In genomic region chr11:48103621-48104561, GRCh38 we compare ENCODE assay signal across 9 cellular contexts.
DNase-seq lines count a peak whose midpoint lies in the region; TF ChIP-seq lines count a peak whose summit lies in the region.
"Had no signal": no experiment of that assay in that cellular context is flagged by ENCODE, and none has a peak within 500 bp of the region (broad histone marks: within the 10 kb centered on the region; RNA-seq: fewer than 3 reads in every experiment).

No MANE protein-coding gene starts in this region.

- no peak overlapping the region for H3K4me3 Mint-ChIP-seq in CD8-positive, alpha-beta memory T cell
- H3K4me3 Mint-ChIP-seq in endodermal cell: no peak overlapping the region

- H3K4me1 Mint-ChIP-seq in CD8-positive, alpha-beta memory T cell: peaks cover 59 to 86% (median 83%) of the 10 kb centered on the region in 3 donors
- H3K4me1 Mint-ChIP-seq in endodermal cell: peaks cover 33% of the 10 kb centered on the region

- no peaks in the 10 kb centered on the region for H3K9me3 Mint-ChIP-seq in CD8-positive, alpha-beta memory T cell
- H3K9me3 Mint-ChIP-seq in endodermal cell: no peaks in the 10 kb centered on the region

- H3K9ac ChIP-seq in endodermal cell (ENCODE audit: extremely low read depth, low read length, poor library complexity, severe bottlenecking): no peak overlapping the region

- H3K9me3 ChIP-seq in CD8-positive, alpha-beta memory T cell (ENCODE audit: low read length): no peaks in the 10 kb centered on the region
- H3K9me3 ChIP-seq in endodermal cell (ENCODE audit: control insufficient read depth, low read length): no peaks in the 10 kb centered on the region
- no peaks in the 10 kb centered on the region for H3K9me3 ChIP-seq in osteoblast (ENCODE audit: low read depth, low read length)

- CTCF ChIA-PET in CD8-positive, alpha-beta memory T cell (lab: Charles Lee): interaction anchor here (11.1 kb wide), 1 partner anchor 168 kb away, joined by 210 read pairs; no protein-coding TSS in a partner anchor

- no peaks in the 10 kb centered on the region for H3K36me3 ChIP-seq in CD8-positive, alpha-beta memory T cell (ENCODE audit: insufficient read depth, low read length)
- H3K36me3 ChIP-seq in endodermal cell (ENCODE audit: control insufficient read depth, insufficient read depth, low read length) (no peaks in the 10 kb centered on the region), osteoblast (ENCODE audit: insufficient read depth, low read length) (no peaks in the 10 kb centered on the region)

- in situ Hi-C loops in GM13977 (cut with MboI; ENCODE audit: low pct_unique_long_range_greater_than_20kb, low sequenced_read_pairs, unreplicated experiment): loop anchor here (10.0 to 25.0 kb wide), 3 partner anchors 169 to 692 kb away; partner anchors contain the start of gene SLC39A13

- no peaks in the 10 kb centered on the region for H3K27me3 Mint-ChIP-seq in CD8-positive, alpha-beta memory T cell
- H3K27me3 Mint-ChIP-seq in endodermal cell (ENCODE audit: insufficient read depth): no peaks in the 10 kb centered on the region

- no peak overlapping the region for H3K27ac ChIP-seq in CD8-positive, alpha-beta memory T cell (ENCODE audit: low read depth, low read length)
- peak overlapping the region; percentile 12 for H3K27ac ChIP-seq in endodermal cell (ENCODE audit: low read depth, low read length)
- peak overlapping the region; percentile 42 for H3K27ac ChIP-seq in osteoblast (ENCODE audit: low read depth, low read length)

- H3K27me3 ChIP-seq in CD8-positive, alpha-beta memory T cell (ENCODE audit: insufficient read depth, low read length, poor library complexity, severe bottlenecking): no peaks in the 10 kb centered on the region
- no peaks in the 10 kb centered on the region for H3K27me3 ChIP-seq in endodermal cell (ENCODE audit: control insufficient read depth, insufficient read depth, low read length, poor library complexity, severe bottlenecking)
- no peaks in the 10 kb centered on the region for H3K27me3 ChIP-seq in osteoblast (ENCODE audit: insufficient read depth, low read length)

- TF ChIP-seq CTCF in endodermal cell (conservative IDR thresholded peaks at IDR 0.05) (no peak), osteoblast (IDR thresholded peaks at IDR 0.05; ENCODE audit: extremely low read depth, low read depth, low read length) (no peak), GM13977 (IDR thresholded peaks at IDR 0.05; ENCODE audit: extremely low read depth, insufficient read depth, missing control alignments) (no peak)

- peak overlapping the region in 6 of 8 donors; percentile 41 to 89 (median 62) for H3K27ac Mint-ChIP-seq in CD8-positive, alpha-beta memory T cell
- no peak overlapping the region for H3K27ac Mint-ChIP-seq in endodermal cell

- no peak overlapping the region for H3K4me3 ChIP-seq in CD8-positive, alpha-beta memory T cell (ENCODE audit: low read length)
- H3K4me3 ChIP-seq in endodermal cell (ENCODE audit: low read length) (no peak overlapping the region), osteoblast (ENCODE audit: insufficient read depth, low read length) (no peak overlapping the region)

- H3K79me2 ChIP-seq in osteoblast (ENCODE audit: insufficient read depth, low read length): peaks cover 77% of the 10 kb centered on the region

- H4K20me1 ChIP-seq in osteoblast (ENCODE audit: insufficient read depth, low read length): peaks cover 14% of the 10 kb centered on the region

- POLR2A ChIA-PET in CD8-positive, alpha-beta memory T cell (lab: Charles Lee): no interaction called here

- H3K36me3 Mint-ChIP-seq in CD8-positive, alpha-beta memory T cell: peaks cover 0 to 2% (median 0%) of the 10 kb centered on the region in 3 donors
- H3K36me3 Mint-ChIP-seq in endodermal cell (ENCODE audit: low read depth): no peaks in the 10 kb centered on the region

- peaks cover 39% of the 10 kb centered on the region for H3K4me1 ChIP-seq in CD8-positive, alpha-beta memory T cell (ENCODE audit: insufficient read depth, low read length)
- H3K4me1 ChIP-seq in endodermal cell (ENCODE audit: control insufficient read depth, insufficient read depth, low read length) (peaks cover 10% of the 10 kb centered on the region), osteoblast (ENCODE audit: insufficient read depth, low read length) (peaks cover 32% of the 10 kb centered on the region)

- H2AFZ ChIP-seq in osteoblast (ENCODE audit: low read length): no peak overlapping the region

- peak overlapping the region; percentile 1 for H3K4me2 ChIP-seq in osteoblast (ENCODE audit: insufficient read depth, low read length)

- no peak for DNase-seq in CD8-positive, alpha-beta memory T cell
- DNase-seq in NCI-H146 treated with DMSO at 0.1 percent for 48 hours (lab: John Stamatoyannopoulos, UW; ENCODE audit: unreplicated experiment) (peak; percentile 3), endodermal cell (no peak), osteoblast (ENCODE audit: insufficient read length, low spot score, missing footprints) (no peak), COLO668 (lab: John Stamatoyannopoulos, UW; ENCODE audit: unreplicated experiment) (no peak), GM13977 (ENCODE audit: low spot score) (no peak), OCI-M2 (lab: John Stamatoyannopoulos, UW; ENCODE audit: unreplicated experiment) (no peak), RPMI8226 (no peak)
- DNase-seq: stimulated activated CD4-positive, alpha-beta T cell treated with anti-CD3 and anti-CD28 coated beads, Interleukin-1b, Interleukin-23, amount 100 ng/mL, for 48 hours had no signal

- WGBS in endodermal cell (ENCODE audit: insufficient coverage in 1 of 2, insufficient read length in 1 of 2), 2 experiments: 82 to 96% methylated on average over 9 to 12 of the region's 12 CpGs
